Comparison of ENCODE assay signal across 27 cellular contexts in the genomic region with DNA sequence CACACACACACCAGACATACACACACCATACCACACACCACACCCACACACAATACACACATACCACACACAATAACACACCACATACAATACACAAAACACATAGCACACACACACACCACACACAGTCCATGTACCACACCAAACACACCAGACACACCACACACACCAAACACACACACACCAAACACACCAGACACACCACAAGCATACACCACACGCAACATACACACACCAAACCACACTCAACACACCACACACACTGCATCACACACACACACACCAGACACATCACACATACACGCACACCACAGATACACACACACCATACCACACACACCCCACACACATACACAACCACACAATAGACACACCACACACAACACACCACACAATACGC. TPM values are rescaled to one million over a fixed set of nuclear protein-coding genes. Genes with fewer than 3 reads are reported as not detected.
DNase-seq lines count a peak whose midpoint lies in the region; ATAC-seq and TF ChIP-seq lines count a peak whose summit lies in the region.
"Had no signal": no experiment of that assay in that cellular context is flagged by ENCODE, and none has a peak within 500 bp of the region (broad histone marks: within the 10 kb centered on the region; RNA-seq: fewer than 3 reads in every experiment).

No MANE protein-coding gene starts in this region.

- POLR2A ChIA-PET in A673 (lab: Charles Lee; ENCODE audit: low non-redundant PET): no interaction called here

- 95 to 96% methylated on average over 3 of the region's 3 CpGs for WGBS in sigmoid colon, 2 donors

- H3K27ac ChIP-seq in Peyer's patch: no peak overlapping the region
- H3K27ac ChIP-seq in sigmoid colon: no peak overlapping the region
- no peak overlapping the region for H3K27ac ChIP-seq in A673 (ENCODE audit: low read depth, low read length, poor library complexity, severe bottlenecking)
- H3K27ac ChIP-seq: HL-60 had no signal

- peak; percentile 30 for DNase-seq in activated CD8-positive, alpha-beta memory T cell treated with anti-CD3 and anti-CD28 coated beads for 24 hours
- DNase-seq in activated CD8-positive, alpha-beta memory T cell treated with anti-CD3 and anti-CD28 coated beads, Interleukin-2, amount 50 U/mL, for 48 hours: no peak
- DNase-seq in Peyer's patch (peak in 2 of 3 donors; percentile 6 to 13), left lobe of liver (ENCODE audit: low spot score) (peak; percentile 24), sigmoid colon (peak; percentile 8), A673 (ENCODE audit: low spot score) (no peak)
- no peak for DNase-seq in activated CD4-positive, CD25-positive, alpha-beta regulatory T cell treated with anti-CD3 and anti-CD28 coated beads, Interleukin-2, amount 50 U/mL, for 72 hours
- DNase-seq: CD4-positive, alpha-beta T cell; DMS153; GDM1; Kasumi-1; MG63; NCI-H1048; NCI-H1436 treated with DMSO at 0.1 percent for 48 hours; NCI-H2081; NCI-H2171 treated with DMSO at 0.1 percent for 48 hours; NCI-H446; NCI-H526 treated with DMSO at 0.1 percent for 48 hours had no signal

- no peak for TF ChIP-seq EP300 in sigmoid colon (IDR thresholded peaks at IDR 0.05)

- intact Hi-C loops in sigmoid colon (cut with DNase I) (no loop called here), A673 (cut with micrococcal nuclease; ENCODE audit: unreplicated experiment) (no loop called here)

- ATAC-seq in left lobe of liver (no peak), HG03108 (IDR thresholded peaks at IDR 0.05; ENCODE audit: unreplicated experiment) (no peak)
- ATAC-seq: Right ventricle myocardium inferior had no signal

- CTCF ChIA-PET in A673 (lab: Charles Lee): no interaction called here

- BruUV-seq in A673 (replicated peaks; lab: Mats Ljungman, UMichigan): no TSS peak

- no peak for TF ChIP-seq POLR2A in Peyer's patch (IDR thresholded peaks at IDR 0.05)
- no peak for TF ChIP-seq POLR2A in sigmoid colon (IDR thresholded peaks at IDR 0.05)

- TF ChIP-seq CTCF in Peyer's patch (IDR thresholded peaks at IDR 0.05) (no peak), sigmoid colon (IDR thresholded peaks at IDR 0.05) (no peak), A673 (conservative IDR thresholded peaks at IDR 0.05; ENCODE audit: low read depth, low read length) (no peak)

- H3K4me3 ChIP-seq in Peyer's patch: no peak overlapping the region
- H3K4me3 ChIP-seq in sigmoid colon: no peak overlapping the region
- H3K4me3 ChIP-seq in A673 (ENCODE audit: low read depth, low read length, poor library complexity, severe bottlenecking): no peak overlapping the region
- H3K4me3 ChIP-seq: MG63 had no signal

- H3K36me3 ChIP-seq in Peyer's patch (no peaks in the 10 kb centered on the region), sigmoid colon (peaks cover 16 to 66% (median 21%) of the 10 kb centered on the region in 4 donors), A673 (ENCODE audit: insufficient read depth, low read length, poor library complexity, severe bottlenecking) (no peaks in the 10 kb centered on the region)
- H3K36me3 ChIP-seq: MG63 had no signal

- H3K4me1 ChIP-seq in Peyer's patch (no peaks in the 10 kb centered on the region), sigmoid colon (no peaks in the 10 kb centered on the region), A673 (ENCODE audit: insufficient read depth, low read length, poor library complexity, severe bottlenecking) (no peaks in the 10 kb centered on the region)

- H3K9me3 ChIP-seq in Peyer's patch: no peaks in the 10 kb centered on the region
- no peaks in the 10 kb centered on the region for H3K9me3 ChIP-seq in sigmoid colon
- no peaks in the 10 kb centered on the region for H3K9me3 ChIP-seq in A673 (ENCODE audit: low read depth, low read length, poor library complexity, severe bottlenecking)
- H3K9me3 ChIP-seq: MG63 had no signal

- H3K27me3 ChIP-seq in Peyer's patch (no peaks in the 10 kb centered on the region), sigmoid colon (no peaks in the 10 kb centered on the region), A673 (replicated peaks; ENCODE audit: insufficient read depth, low read depth, low read length, poor library complexity) (no peaks in the 10 kb centered on the region)
- H3K27me3 ChIP-seq: MG63 had no signal

RNA-seq across cellular contexts. Expression of gene IGSF9B, which starts 54.8 kb away (rescaled TPM):
- total RNA-seq in Peyer's patch: 10 to 100 TPM in 1 of 4 donors, 1 to 10 TPM in 3; 1.1 to 22.3 (median 5.0) TPM
- 0.13 TPM for total RNA-seq in left lobe of liver
- total RNA-seq in sigmoid colon: 10 to 100 TPM; 12.5 to 53.7 (median 19.0) TPM
- polyA plus RNA-seq in sigmoid colon: 1 to 10 TPM in 1 of 3 donors, under 1 TPM in 1, not detected in 1; under 0.01 to 4.4 TPM
- total RNA-seq in A673 (2021): 10.1 and 14.2 TPM in 2 replicates
- polyA plus RNA-seq: IgD-negative memory B cell had no signal

RNA-seq across cellular contexts. Expression of gene SPATA19, which starts 56.7 kb away (rescaled TPM):
- not detected for total RNA-seq in Peyer's patch
- not detected for total RNA-seq in left lobe of liver
- not detected for total RNA-seq in sigmoid colon
- polyA plus RNA-seq in sigmoid colon: not detected
- total RNA-seq in A673 (2021): not detected in 2 replicates
- total RNA-seq: A172; CD4-positive, alpha-beta T cell; Daoy; HT1080; Right ventricle myocardium inferior; SK-MEL-5 had no signal
- polyA plus RNA-seq: BJ, IgD-negative memory B cell had no signal

Comparison
In these comparisons a context has a peak if more than half of its experiments do, and no peak if none do; other contexts are left out.
1. DNase-seq: peak in activated CD8-positive, alpha-beta memory T cell treated with anti-CD3 and anti-CD28 coated beads for 24 hours (single experiment), Peyer's patch (2 of 3), left lobe of liver (single experiment) and sigmoid colon (single experiment); none in activated CD8-positive, alpha-beta memory T cell treated with anti-CD3 and anti-CD28 coated beads, Interleukin-2, amount 50 U/mL, for 48 hours (single experiment), A673 (single experiment) and activated CD4-positive, CD25-positive, alpha-beta regulatory T cell treated with anti-CD3 and anti-CD28 coated beads, Interleukin-2, amount 50 U/mL, for 72 hours (single experiment).